Comparison of ENCODE assay signal across 31 cellular contexts in the genomic region with DNA sequence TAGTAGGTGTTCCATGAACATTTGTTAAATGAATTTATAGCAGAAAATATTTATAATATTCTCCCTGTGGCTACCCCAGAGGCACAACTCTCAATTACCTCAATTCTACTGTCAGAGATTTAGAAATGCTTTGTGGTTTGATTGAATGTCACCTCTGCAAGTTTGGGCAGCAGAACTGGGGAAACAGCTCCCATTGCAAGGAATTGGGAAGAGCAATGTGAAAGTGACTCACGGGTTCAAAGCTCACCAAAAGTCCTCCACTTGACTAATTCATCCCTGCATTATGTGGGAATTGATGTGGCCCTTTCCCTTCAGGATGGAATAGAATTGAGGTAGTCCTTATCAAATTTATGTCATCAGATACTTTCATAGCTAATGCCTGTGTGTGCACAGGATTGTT.
"Had no signal": no experiment of that assay in that cellular context is flagged by ENCODE, and none has a peak within 500 bp of the region (broad histone marks: within the 10 kb centered on the region; RNA-seq: fewer than 3 reads in every experiment).

No MANE protein-coding gene starts in this region.

- H3K9me3 ChIP-seq: adrenal gland, body of pancreas had no signal

- DNase-seq: activated B cell treated with CpG ODN at 0.5 μM for 24 hours; activated CD4-positive, alpha-beta memory T cell treated with anti-CD3 and anti-CD28 coated beads for 36 hours; activated CD4-positive, alpha-beta T cell treated with anti-CD3 and anti-CD28 coated beads for 4 hours; activated CD4-positive, alpha-beta T cell treated with anti-CD3 and anti-CD28 coated beads, Interleukin-2, amount 10 ng/mL, durations not matched to agents 24 days and 14 days; activated CD4-positive, alpha-beta T cell treated with anti-CD3 and anti-CD28 coated beads, Interleukin-2, amount 50 U/mL, for 1 hour; activated CD4-positive, alpha-beta T cell treated with anti-CD3 and anti-CD28 coated beads, Interleukin-2, amount 50 U/mL, for 4 hours; activated CD4-positive, CD25-positive, alpha-beta regulatory T cell treated with anti-CD3 and anti-CD28 coated beads, Interleukin-2, amount 50 U/mL, for 72 hours; activated CD8-positive, alpha-beta memory T cell treated with anti-CD3 and anti-CD28 coated beads, Interleukin-2, amount 50 U/mL, for 4 hours; activated CD8-positive, alpha-beta T cell treated with anti-CD3 and anti-CD28 coated beads for 36 hours; activated effector memory CD4-positive, alpha-beta T cell treated with anti-CD3 and anti-CD28 coated beads, Interleukin-2, amount 50 U/mL, for 16 hours; activated gamma-delta T cell treated with Interleukin-2 at 50 U/mL for 16 hours; activated naive CD4-positive, alpha-beta T cell; activated naive CD4-positive, alpha-beta T cell treated with anti-CD3 and anti-CD28 coated beads for 36 hours; activated naive CD4-positive, alpha-beta T cell treated with anti-CD3 and anti-CD28 coated beads, Interleukin-2, amount 50 U/mL, for 16 hours; activated naive CD8-positive, alpha-beta T cell treated with anti-CD3 and anti-CD28 coated beads for 36 hours; activated T-cell treated with anti-CD3 and anti-CD28 coated beads for 4 hours; activated T-cell treated with anti-CD3 and anti-CD28 coated beads, Interleukin-2, amount 50 U/mL, for 1 hour; activated T-cell treated with anti-CD3 and anti-CD28 coated beads, Interleukin-2, amount 50 U/mL, for 4 hours; activated T-cell treated with anti-CD3 and anti-CD28 coated beads, Interleukin-2, amount 50 U/mL, for 72 hours; adrenal gland; amniotic stem cell; aorta; body of pancreas; brain microvascular endothelial cell; central memory CD4-positive, alpha-beta T cell; T-helper 1 cell; T-helper 2 cell; T-helper 9 cell had no signal

- H3K27ac ChIP-seq: adrenal gland, body of pancreas, brain microvascular endothelial cell, VCaP had no signal

- H3K4me1 ChIP-seq: adrenal gland, body of pancreas had no signal

- H3K36me3 ChIP-seq: adrenal gland, brain microvascular endothelial cell had no signal

- H3K4me3 ChIP-seq: adrenal gland, body of pancreas had no signal

- FAIRE-seq: astrocyte, TTC549 had no signal

- H3K27me3 ChIP-seq: adrenal gland, body of pancreas, brain microvascular endothelial cell had no signal
